8 cellular contexts compared by ENCODE assay signal in genomic region chr1:183956559-183957188, GRCh38.
DNase-seq lines count a peak whose midpoint lies in the region; ATAC-seq and TF ChIP-seq lines count a peak whose summit lies in the region.

No MANE protein-coding gene starts in this region.

- TF ChIP-seq POLR2A in GM18505 (IDR thresholded peaks at IDR 0.05; ENCODE audit: borderline replicate concordance, extremely low read depth, insufficient read depth, insufficient read length): no peak

- DNase-seq in NOMO-1 treated with dmso at 0.1 percent for 144 hours (lab: John Stamatoyannopoulos, UW; ENCODE audit: unreplicated experiment): peak; percentile 96
- peak; percentile 30 for DNase-seq in activated T-cell treated with anti-CD3 and anti-CD28 coated beads, Interleukin-2, amount 50 U/mL, for 1 hour
- DNase-seq in glomerular endothelial cell (ENCODE audit: extremely low read depth, low read depth, low spot score): peak; percentile 54
- DNase-seq in stimulated activated CD4-positive, alpha-beta T cell treated with anti-CD3 and anti-CD28 coated beads, Interleukin-4, amount 100 ng/mL, for 1 hour: peak; percentile 13
- DNase-seq in SHP77 (lab: John Stamatoyannopoulos, UW): no peak
- DNase-seq in mesenteric fat pad (ENCODE audit: low spot score): no peak

- ATAC-seq in GM18505 (IDR thresholded peaks at IDR 0.05; ENCODE audit: unreplicated experiment): peak; percentile 98
- ATAC-seq in HG02763 (IDR thresholded peaks at IDR 0.05; ENCODE audit: unreplicated experiment): peak; percentile 99

Comparison
In these comparisons a context has a peak if more than half of its experiments do, and no peak if none do; other contexts are left out.
1. DNase-seq: peak in NOMO-1 treated with dmso at 0.1 percent for 144 hours (single experiment), activated T-cell treated with anti-CD3 and anti-CD28 coated beads, Interleukin-2, amount 50 U/mL, for 1 hour (single experiment), glomerular endothelial cell (single experiment) and stimulated activated CD4-positive, alpha-beta T cell treated with anti-CD3 and anti-CD28 coated beads, Interleukin-4, amount 100 ng/mL, for 1 hour (single experiment); none in SHP77 (0 of 2) and mesenteric fat pad (single experiment).